8 cellular contexts compared by ENCODE assay signal in genomic region chr5:168679515-168679920, GRCh38.
DNase-seq lines count a peak whose midpoint lies in the region; ATAC-seq, FAIRE-seq and TF ChIP-seq lines count a peak whose summit lies in the region.

No MANE protein-coding gene starts in this region.

- H3K9me3 Mint-ChIP-seq in Caco-2 (ENCODE audit: unreplicated experiment) (no peaks in the 10 kb centered on the region), T-cell (no peaks in the 10 kb centered on the region), astrocyte (ENCODE audit: unreplicated experiment) (no peaks in the 10 kb centered on the region)

- H3K4me2 ChIP-seq in astrocyte (ENCODE audit: low read length), result peak overlapping the region; percentile 14

- H3K27me3 Mint-ChIP-seq in Caco-2 (ENCODE audit: insufficient read depth, unreplicated experiment) (no peaks in the 10 kb centered on the region), T-cell (peaks cover 0 to 4% of the 10 kb centered on the region in 2 donors), astrocyte (ENCODE audit: low read depth, unreplicated experiment) (peaks cover 11% of the 10 kb centered on the region)

- ATAC-seq in GM21717 (IDR thresholded peaks at IDR 0.05; ENCODE audit: unreplicated experiment), result peak; percentile 82
- ATAC-seq in T-cell (replicated peaks in 1 of 4), result peak in 2 of 4 experiments; percentile 37 to 39
- ATAC-seq in HG03196 (IDR thresholded peaks at IDR 0.05; ENCODE audit: unreplicated experiment), result no peak

- H3K36me3 ChIP-seq in Caco-2 (ENCODE audit: control insufficient read depth, insufficient read depth, low read length) (no peaks in the 10 kb centered on the region), astrocyte (ENCODE audit: insufficient read depth, low read length) (no peaks in the 10 kb centered on the region), sigmoid colon (no peaks in the 10 kb centered on the region)

- no peak overlapping the region for H3K27ac ChIP-seq in astrocyte (ENCODE audit: low read depth, low read length)
- no peak overlapping the region for H3K27ac ChIP-seq in sigmoid colon

- no TSS peak for BruUV-seq in Caco-2 (replicated peaks; lab: Mats Ljungman, UMichigan)

- H3K4me1 Mint-ChIP-seq in Caco-2 (ENCODE audit: low read depth, unreplicated experiment) (peaks cover 26% of the 10 kb centered on the region), T-cell (peaks cover 7 to 9% (median 7%) of the 10 kb centered on the region in 3 donors), astrocyte (ENCODE audit: low read depth, unreplicated experiment) (peaks cover 10% of the 10 kb centered on the region)

- H3K4me1 ChIP-seq in Caco-2 (peaks cover 12% of the 10 kb centered on the region), astrocyte (ENCODE audit: insufficient read depth, low read length) (peaks cover 10% of the 10 kb centered on the region), sigmoid colon (peaks cover 0 to 19% (median 4%) of the 10 kb centered on the region in 4 donors)

- H3K27me3 ChIP-seq in Caco-2 (replicated peaks; ENCODE audit: control insufficient read depth, insufficient read depth, low read length) (no peaks in the 10 kb centered on the region), astrocyte (ENCODE audit: insufficient read depth, low read length) (no peaks in the 10 kb centered on the region), sigmoid colon (no peaks in the 10 kb centered on the region)

- H3K4me3 Mint-ChIP-seq in Caco-2 (ENCODE audit: unreplicated experiment) (no peak overlapping the region), T-cell (no peak overlapping the region), astrocyte (ENCODE audit: unreplicated experiment) (no peak overlapping the region)

- H3K36me3 Mint-ChIP-seq in Caco-2 (ENCODE audit: insufficient read depth, unreplicated experiment), result no peaks in the 10 kb centered on the region
- H3K36me3 Mint-ChIP-seq in T-cell, result no peaks in the 10 kb centered on the region
- no peaks in the 10 kb centered on the region for H3K36me3 Mint-ChIP-seq in astrocyte (ENCODE audit: low read depth, unreplicated experiment)

- H3K27ac Mint-ChIP-seq in Caco-2 (ENCODE audit: unreplicated experiment), result no peak overlapping the region
- no peak overlapping the region for H3K27ac Mint-ChIP-seq in T-cell
- H3K27ac Mint-ChIP-seq in astrocyte (ENCODE audit: unreplicated experiment), result no peak overlapping the region

- TF ChIP-seq POLR2A in NB4 (IDR thresholded peaks at IDR 0.05; ENCODE audit: extremely low read depth, insufficient read length), result no peak
- no peak for TF ChIP-seq POLR2A in sigmoid colon (IDR thresholded peaks at IDR 0.05)

- peak; percentile 23 for FAIRE-seq in astrocyte (lab: Jason Lieb, UNC)

- intact Hi-C loops in Caco-2 (cut with micrococcal nuclease; ENCODE audit: unreplicated experiment), result loop anchor here (1.0 kb wide), 7 partner anchors 14 to 902 kb away; no protein-coding TSS in a partner anchor
- intact Hi-C loops in sigmoid colon (cut with DNase I), result loop anchor here (2.0 kb wide), 2 partner anchors 625 to 901 kb away; no protein-coding TSS in a partner anchor

- no peaks in the 10 kb centered on the region for H3K9me3 ChIP-seq in Caco-2
- no peaks in the 10 kb centered on the region for H3K9me3 ChIP-seq in astrocyte (ENCODE audit: insufficient read depth, low read depth, low read length)
- H3K9me3 ChIP-seq in sigmoid colon, result no peaks in the 10 kb centered on the region

- no peak overlapping the region for H3K9ac ChIP-seq in astrocyte (ENCODE audit: low read length)

- CTCF ChIA-PET in Caco-2 (lab: Charles Lee) (interaction anchor here (0.6 to 1.3 kb wide), 2 partner anchors 14 to 1041 kb away, joined by 3 to 4 read pairs; no protein-coding TSS in a partner anchor), T-cell (lab: Charles Lee) (interaction anchor here in 1 of 2 donors (0.9 to 1.3 kb wide), 2 partner anchors 9 to 69 kb away, joined by 3 to 4 read pairs; no protein-coding TSS in a partner anchor)

- peak overlapping the region; percentile 31 for H2AFZ ChIP-seq in astrocyte (ENCODE audit: low read depth, low read length)

- no peaks in the 10 kb centered on the region for H3K79me2 ChIP-seq in astrocyte (ENCODE audit: insufficient read depth, low read length)

- DNase-seq in Caco-2 (peak; percentile 79 to 84), NB4 (ENCODE audit: low read depth) (peak; percentile 69), T-cell (peak in 30 of 34 experiments; percentile 7 to 61 (median 35)), astrocyte (ENCODE audit: low read depth) (peak; percentile 34), hippocampal formation (lab: John Stamatoyannopoulos, UW) (peak; percentile 40 to 57), sigmoid colon (peak; percentile 83)

- no peaks in the 10 kb centered on the region for H4K20me1 ChIP-seq in astrocyte (ENCODE audit: insufficient read depth, low read length)

- TF ChIP-seq CTCF in Caco-2 (IDR thresholded peaks at IDR 0.05; ENCODE audit: insufficient read depth in 1 of 2, low read depth in 1 of 2, low read length in 1 of 2, severe bottlenecking in 1 of 2, unreplicated experiment in 1 of 2) (peak; percentile 92 to 94), NB4 (IDR thresholded peaks at IDR 0.05; ENCODE audit: low read depth, low read length) (peak; percentile 82), astrocyte (IDR thresholded peaks at IDR 0.05; ENCODE audit: insufficient read depth, low read depth, low read length) (peak; percentile 90), sigmoid colon (IDR thresholded peaks at IDR 0.05) (peak; percentile 39 to 89 (median 74))

- TF ChIP-seq EP300 in sigmoid colon (IDR thresholded peaks at IDR 0.05), result no peak

- H3K4me3 ChIP-seq in Caco-2 (ENCODE audit: low read depth, low read length) (no peak overlapping the region), NB4 (ENCODE audit: low read depth, low read length) (no peak overlapping the region), astrocyte (ENCODE audit: insufficient read depth, low read depth, low read length) (no peak overlapping the region), sigmoid colon (no peak overlapping the region)

- 11 to 12% methylated on average over 9 of the region's 9 CpGs for WGBS in sigmoid colon, 2 donors

- POLR2A ChIA-PET in Caco-2 (lab: Charles Lee), result no interaction called here
- POLR2A ChIA-PET in T-cell (lab: Charles Lee), result no interaction called here
